21 cellular contexts compared by ENCODE assay signal in genomic region chr4:141074098-141074878, GRCh38. TPM values are rescaled to one million over a fixed set of nuclear protein-coding genes. Genes with fewer than 3 reads are reported as not detected.
A peak's percentile ranks its signal among the peaks of the same experiment; 100 is the strongest.
DNase-seq lines count a peak whose midpoint lies in the region; ATAC-seq lines count a peak whose summit lies in the region.
"Had no signal": no experiment of that assay in that cellular context is flagged by ENCODE, and none has a peak within 500 bp of the region (broad histone marks: within the 10 kb centered on the region; RNA-seq: fewer than 3 reads in every experiment).

No MANE protein-coding gene starts in this region.

- intact Hi-C loops in left ventricle myocardium superior (cut with micrococcal nuclease), result no loop called here

- DNase-seq in AG08395 (ENCODE audit: low spot score) (peak; percentile 7), amniotic epithelial cell (ENCODE audit: low read depth) (peak; percentile 33), left ventricle myocardium superior (no peak), H4 (ENCODE audit: low spot score) (no peak), OCI-M2 (lab: John Stamatoyannopoulos, UW; ENCODE audit: unreplicated experiment) (no peak)
- no peak for DNase-seq in stimulated activated CD4-positive, alpha-beta T cell treated with anti-CD3 and anti-CD28 coated beads, Interleukin-2, amount 100 ng/mL, for 48 hours
- DNase-seq: activated CD8-positive, alpha-beta memory T cell treated with anti-CD3 and anti-CD28 coated beads for 24 hours; activated naive CD8-positive, alpha-beta T cell treated with anti-CD3 and anti-CD28 coated beads for 36 hours; CD4-positive, alpha-beta T cell; DMS53; erythroblast; NCI-H1092 treated with DMSO at 0.1 percent for 48 hours; NCI-H2107; NCI-H526 treated with DMSO at 0.1 percent for 48 hours; PC-9; stimulated activated CD4-positive, alpha-beta T cell treated with anti-CD3 and anti-CD28 coated beads, Interleukin-15, amount 100 ng/mL, for 24 hours had no signal

- ATAC-seq in GM18868 (IDR thresholded peaks at IDR 0.05; ENCODE audit: unreplicated experiment) (peak; percentile 67), left ventricle myocardium superior (peak; percentile 77), GM18502 (IDR thresholded peaks at IDR 0.05; ENCODE audit: poor library complexity, unreplicated experiment) (no peak)
- ATAC-seq: A549; K562; stimulated activated memory B cell treated with anti-CD40 and anti-IgM and Interleukin-4, amounts not matched to agents 10 μg/mL and 1 μg/mL and 100 μg/mL, for 72 hours had no signal

RNA-seq across cellular contexts. Expression of gene RNF150, which starts 59.0 kb away (rescaled TPM):
- 57.1 TPM for total RNA-seq in left ventricle myocardium superior
- total RNA-seq in H4 (2014; rRNA removed; shearing (Covaris generic)), result 2.4 and 3.1 TPM in 2 replicates
- total RNA-seq: CD4-positive, alpha-beta T cell had no signal

Comparison
In these comparisons a context has a peak if more than half of its experiments do, and no peak if none do; other contexts are left out.
1. DNase-seq: peak in AG08395 (single experiment) and amniotic epithelial cell (single experiment); none in left ventricle myocardium superior (single experiment), stimulated activated CD4-positive, alpha-beta T cell treated with anti-CD3 and anti-CD28 coated beads, Interleukin-2, amount 100 ng/mL, for 48 hours (0 of 2), H4 (single experiment) and OCI-M2 (single experiment).
2. RNA of gene RNF150, which starts 59.0 kb away (total RNA-seq): 57.1 TPM in left ventricle myocardium superior (single experiment); 2.4 to 3.1 TPM in H4; every median in the first group is over 10 times any median in the second.